8 cellular contexts compared by ENCODE assay signal in genomic region chr6:45714795-45715507, GRCh38.
A peak's percentile ranks its signal among the peaks of the same experiment; 100 is the strongest.
DNase-seq lines count a peak whose midpoint lies in the region; ATAC-seq, FAIRE-seq and TF ChIP-seq lines count a peak whose summit lies in the region.

No MANE protein-coding gene starts in this region.

- ATAC-seq in HG02981 (IDR thresholded peaks at IDR 0.05; ENCODE audit: unreplicated experiment) = no peak

- peak; percentile 83 for TF ChIP-seq CTCF in bronchial epithelial cell (IDR thresholded peaks at IDR 0.05; ENCODE audit: insufficient read depth, low read length, severe bottlenecking)

- H3K27me3 ChIP-seq in bronchial epithelial cell (ENCODE audit: control insufficient read depth, insufficient read depth, low read length) = no peaks in the 10 kb centered on the region

- peak; percentile 48 for DNase-seq in DMS 273 treated with DMSO at 0.1 percent for 48 hours (lab: John Stamatoyannopoulos, UW)
- peak; percentile 73 for DNase-seq in H54 (ENCODE audit: insufficient read length, low spot score)
- peak; percentile 51 for DNase-seq in NCI-H1436 treated with DMSO at 0.1 percent for 48 hours (lab: John Stamatoyannopoulos, UW)
- DNase-seq in T-helper 9 cell = peak; percentile 6
- peak; percentile 77 for DNase-seq in bronchial epithelial cell (ENCODE audit: low read depth)
- peak; percentile 90 for DNase-seq in inferior parietal cortex (ENCODE audit: extremely low spot score)
- peak; percentile 26 for DNase-seq in stimulated activated CD8-positive, alpha-beta memory T cell treated with anti-CD3 and anti-CD28 coated beads, Interleukin-12 subunit alpha, Interleukin-12 subunit beta, amount 100 ng/mL, for 1 hour (ENCODE audit: low read depth)

- no peak for TF ChIP-seq POLR2A in H54 (IDR thresholded peaks at IDR 0.05; ENCODE audit: low read depth, low read length)

- FAIRE-seq in H54 (lab: Jason Lieb, UNC) (peak; percentile 87), bronchial epithelial cell (lab: Jason Lieb, UNC) (no peak)

- H3K36me3 ChIP-seq in bronchial epithelial cell (ENCODE audit: control insufficient read depth, insufficient read depth, low read length) = no peaks in the 10 kb centered on the region

- no peak overlapping the region for H3K4me3 ChIP-seq in bronchial epithelial cell (ENCODE audit: low read depth, low read length)

Comparison
In these comparisons a context has a peak if more than half of its experiments do, and no peak if none do; other contexts are left out.
1. DNase-seq: peak in every context shown above with its lines; median percentile 90 in inferior parietal cortex; 77 in bronchial epithelial cell; 73 in H54; 51 in NCI-H1436 treated with DMSO at 0.1 percent for 48 hours; 48 in DMS 273 treated with DMSO at 0.1 percent for 48 hours; 26 in stimulated activated CD8-positive, alpha-beta memory T cell treated with anti-CD3 and anti-CD28 coated beads, Interleukin-12 subunit alpha, Interleukin-12 subunit beta, amount 100 ng/mL, for 1 hour; 6 in T-helper 9 cell.